ENCODE assay signal across 7 cellular contexts in genomic region chr6:57822448-57822847, GRCh38.
A peak's percentile ranks its signal among the peaks of the same experiment; 100 is the strongest.
DNase-seq lines count a peak whose midpoint lies in the region; ATAC-seq, FAIRE-seq and TF ChIP-seq lines count a peak whose summit lies in the region.
"Not testable (repeated sequence)": the region's sequence is repeated elsewhere in the genome, so short reads cannot be mapped to it uniquely, and the experiment has no call there.

No MANE protein-coding gene starts in this region.

- H2AFZ ChIP-seq in astrocyte (ENCODE audit: low read depth, low read length), result not testable (repeated sequence)

- not testable (repeated sequence) for H3K4me2 ChIP-seq in astrocyte (ENCODE audit: low read length)

- H3K36me3 ChIP-seq in H7 (replicated peaks; ENCODE audit: control insufficient read depth, insufficient read depth, low read length); astrocyte (ENCODE audit: insufficient read depth, low read length); iPS-20b (ENCODE audit: insufficient read depth, low read depth, low read length): not testable (repeated sequence)

- H3K9me3 ChIP-seq in astrocyte (ENCODE audit: insufficient read depth, low read depth, low read length); iPS-20b (ENCODE audit: insufficient read depth, low read depth, low read length): not testable (repeated sequence)

- H3K4me1 Mint-ChIP-seq in T-helper 1 cell treated with Interleukin-12 subunit alpha and Interleukin-12 subunit beta and Interleukin-4 antibody, amounts not matched to agents 30 μg/mL and 1 μg/mL, for 36 hours (ENCODE audit: low read depth); activated CD4-positive, alpha-beta memory T cell treated with anti-CD3 and anti-CD28 coated beads, Interleukin-2, amount 10 ng/mL, durations not matched to agents 7 days and 5 days; astrocyte (ENCODE audit: low read depth, unreplicated experiment); stimulated activated naive B cell treated with anti-CD40 and anti-IgM and Interleukin-4, amounts not matched to agents 10 μg/mL and 1 μg/mL and 100 μg/mL, for 72 hours: not testable (repeated sequence)

- H3K27me3 Mint-ChIP-seq in T-helper 1 cell treated with Interleukin-12 subunit alpha and Interleukin-12 subunit beta and Interleukin-4 antibody, amounts not matched to agents 30 μg/mL and 1 μg/mL, for 36 hours (ENCODE audit: low read depth), result peaks cover 30% of the 10 kb centered on the region
- H3K27me3 Mint-ChIP-seq in activated CD4-positive, alpha-beta memory T cell treated with anti-CD3 and anti-CD28 coated beads, Interleukin-2, amount 10 ng/mL, durations not matched to agents 7 days and 5 days, result peaks cover 22% of the 10 kb centered on the region
- peaks cover 54% of the 10 kb centered on the region for H3K27me3 Mint-ChIP-seq in astrocyte (ENCODE audit: low read depth, unreplicated experiment)
- H3K27me3 Mint-ChIP-seq in stimulated activated naive B cell treated with anti-CD40 and anti-IgM and Interleukin-4, amounts not matched to agents 10 μg/mL and 1 μg/mL and 100 μg/mL, for 72 hours, result peaks cover 30 to 39% of the 10 kb centered on the region in 2 donors

- H3K9ac ChIP-seq in astrocyte (ENCODE audit: low read length); iPS-20b (ENCODE audit: low read depth, low read length): not testable (repeated sequence)

- H3K36me3 Mint-ChIP-seq in T-helper 1 cell treated with Interleukin-12 subunit alpha and Interleukin-12 subunit beta and Interleukin-4 antibody, amounts not matched to agents 30 μg/mL and 1 μg/mL, for 36 hours (ENCODE audit: low read depth); activated CD4-positive, alpha-beta memory T cell treated with anti-CD3 and anti-CD28 coated beads, Interleukin-2, amount 10 ng/mL, durations not matched to agents 7 days and 5 days (ENCODE audit: low read depth); astrocyte (ENCODE audit: low read depth, unreplicated experiment); stimulated activated naive B cell treated with anti-CD40 and anti-IgM and Interleukin-4, amounts not matched to agents 10 μg/mL and 1 μg/mL and 100 μg/mL, for 72 hours: not testable (repeated sequence)

- not testable (repeated sequence) for DNase-seq in H7; activated CD4-positive, alpha-beta memory T cell treated with anti-CD3 and anti-CD28 coated beads, Interleukin-2, amount 10 ng/mL, durations not matched to agents 7 days and 5 days; astrocyte (ENCODE audit: low read depth); fibroblast of mammary gland (ENCODE audit: low read depth); stimulated activated naive B cell treated with anti-CD40 and anti-IgM and Interleukin-4, amounts not matched to agents 10 μg/mL and 1 μg/mL and 100 μg/mL, for 72 hours

- TF ChIP-seq CTCF in astrocyte (IDR thresholded peaks at IDR 0.05; ENCODE audit: insufficient read depth, low read depth, low read length); fibroblast of mammary gland (conservative IDR thresholded peaks at IDR 0.05; ENCODE audit: control insufficient read depth, insufficient read depth, low read depth, low read length): not testable (repeated sequence)

- H3K79me2 ChIP-seq in astrocyte (ENCODE audit: insufficient read depth, low read length), result not testable (repeated sequence)

- H3K4me3 Mint-ChIP-seq in T-helper 1 cell treated with Interleukin-12 subunit alpha and Interleukin-12 subunit beta and Interleukin-4 antibody, amounts not matched to agents 30 μg/mL and 1 μg/mL, for 36 hours, result peak overlapping the region; percentile 19
- H3K4me3 Mint-ChIP-seq in activated CD4-positive, alpha-beta memory T cell treated with anti-CD3 and anti-CD28 coated beads, Interleukin-2, amount 10 ng/mL, durations not matched to agents 7 days and 5 days; stimulated activated naive B cell treated with anti-CD40 and anti-IgM and Interleukin-4, amounts not matched to agents 10 μg/mL and 1 μg/mL and 100 μg/mL, for 72 hours: not testable (repeated sequence)
- H3K4me3 Mint-ChIP-seq in astrocyte (ENCODE audit: unreplicated experiment), result peak overlapping the region; percentile 57

- not testable (repeated sequence) for H3K9me3 Mint-ChIP-seq in T-helper 1 cell treated with Interleukin-12 subunit alpha and Interleukin-12 subunit beta and Interleukin-4 antibody, amounts not matched to agents 30 μg/mL and 1 μg/mL, for 36 hours; activated CD4-positive, alpha-beta memory T cell treated with anti-CD3 and anti-CD28 coated beads, Interleukin-2, amount 10 ng/mL, durations not matched to agents 7 days and 5 days; astrocyte (ENCODE audit: unreplicated experiment); stimulated activated naive B cell treated with anti-CD40 and anti-IgM and Interleukin-4, amounts not matched to agents 10 μg/mL and 1 μg/mL and 100 μg/mL, for 72 hours

- peaks cover 15% of the 10 kb centered on the region for H3K27me3 ChIP-seq in H7 (ENCODE audit: control insufficient read depth, insufficient read depth, low read length)
- H3K27me3 ChIP-seq in astrocyte (ENCODE audit: insufficient read depth, low read length), result not testable (repeated sequence)
- H3K27me3 ChIP-seq in iPS-20b (ENCODE audit: insufficient read depth, low read length), result peaks cover 64% of the 10 kb centered on the region

- peak overlapping the region; percentile 77 for H3K27ac Mint-ChIP-seq in T-helper 1 cell treated with Interleukin-12 subunit alpha and Interleukin-12 subunit beta and Interleukin-4 antibody, amounts not matched to agents 30 μg/mL and 1 μg/mL, for 36 hours
- H3K27ac Mint-ChIP-seq in activated CD4-positive, alpha-beta memory T cell treated with anti-CD3 and anti-CD28 coated beads, Interleukin-2, amount 10 ng/mL, durations not matched to agents 7 days and 5 days, result peak overlapping the region; percentile 23
- not testable (repeated sequence) for H3K27ac Mint-ChIP-seq in astrocyte (ENCODE audit: unreplicated experiment)
- peak overlapping the region; percentile 73 for H3K27ac Mint-ChIP-seq in stimulated activated naive B cell treated with anti-CD40 and anti-IgM and Interleukin-4, amounts not matched to agents 10 μg/mL and 1 μg/mL and 100 μg/mL, for 72 hours

- H3K27ac ChIP-seq in astrocyte (ENCODE audit: low read depth, low read length); iPS-20b (ENCODE audit: low read length): not testable (repeated sequence)

- H4K20me1 ChIP-seq in astrocyte (ENCODE audit: insufficient read depth, low read length), result not testable (repeated sequence)

- POLR2A ChIA-PET in activated CD4-positive, alpha-beta memory T cell treated with anti-CD3 and anti-CD28 coated beads, Interleukin-2, amount 10 ng/mL, durations not matched to agents 7 days and 5 days (lab: Charles Lee), result not testable (repeated sequence)

- not testable (repeated sequence) for FAIRE-seq in astrocyte (lab: Jason Lieb, UNC)

- H3K4me3 ChIP-seq in H7 (ENCODE audit: insufficient read depth, low read depth, low read length) (peak overlapping the region; percentile 28), fibroblast of mammary gland (ENCODE audit: control insufficient read depth, low read depth, low read length) (peak overlapping the region; percentile 29), iPS-20b (ENCODE audit: low read length) (peak overlapping the region; percentile 72; the same call in 1 of the 2 replicates)
- H3K4me3 ChIP-seq in astrocyte (ENCODE audit: insufficient read depth, low read depth, low read length), result not testable (repeated sequence)

- not testable (repeated sequence) for H3K4me1 ChIP-seq in astrocyte (ENCODE audit: insufficient read depth, low read length); iPS-20b (ENCODE audit: insufficient read depth, low read length)

- not testable (repeated sequence) for ATAC-seq in stimulated activated naive B cell treated with anti-CD40 and anti-IgM and Interleukin-4, amounts not matched to agents 10 μg/mL and 1 μg/mL and 100 μg/mL, for 72 hours (replicated peaks)

- CTCF ChIA-PET in activated CD4-positive, alpha-beta memory T cell treated with anti-CD3 and anti-CD28 coated beads, Interleukin-2, amount 10 ng/mL, durations not matched to agents 7 days and 5 days (lab: Charles Lee), result not testable (repeated sequence)
